Comparison of ENCODE assay signal across 9 cellular contexts in genomic region chr19:42241279-42241678, GRCh38. TPM values are rescaled to one million over a fixed set of nuclear protein-coding genes. Genes with fewer than 3 reads are reported as not detected.
DNase-seq lines count a peak whose midpoint lies in the region; ATAC-seq, FAIRE-seq and TF ChIP-seq lines count a peak whose summit lies in the region.
"Had no signal": no experiment of that assay in that cellular context is flagged by ENCODE, and none has a peak within 500 bp of the region (broad histone marks: within the 10 kb centered on the region; RNA-seq: fewer than 3 reads in every experiment).

No MANE protein-coding gene starts in this region.

- no peak overlapping the region for H2BK15ac ChIP-seq in H1 (ENCODE audit: low read length)

- no peak overlapping the region for H3K18ac ChIP-seq in H1 (ENCODE audit: extremely low read depth, low read length)

- TF ChIP-seq EP300 in H1 (IDR thresholded peaks at IDR 0.05; ENCODE audit: borderline replicate concordance in 1 of 2, low read depth in 2 of 2, low read length in 2 of 2): no peak

- FAIRE-seq in H1 (lab: Jason Lieb, UNC): no peak

- peaks cover 43 to 54% (median 51%) of the 10 kb centered on the region in 10 experiments for H3K4me1 ChIP-seq in BLaER1 treated with 17β-estradiol and CSF1 and Interleukin-3, amounts not matched to agents 10 nM and 100 nM
- peaks cover 0 to 7% (median 3%) of the 10 kb centered on the region in 4 experiments; a peak in 5 of 7 replicates for H3K4me1 ChIP-seq in H1 (replicated peaks in 1 of 4; ENCODE audit: control insufficient read depth in 3 of 4, insufficient read depth in 4 of 4, low read length in 3 of 4)

- no peak overlapping the region for H2BK12ac ChIP-seq in H1 (ENCODE audit: low read depth, low read length)

- TF ChIP-seq CTCF in NB4 (IDR thresholded peaks at IDR 0.05; ENCODE audit: low read depth, low read length) (no peak), H1 (IDR thresholded peaks at IDR 0.05; ENCODE audit: control extremely low read depth in 1 of 3, insufficient read depth in 1 of 3, low read depth in 1 of 3, low read length in 3 of 3) (no peak), neural crest cell (conservative IDR thresholded peaks at IDR 0.05) (no peak)

- WGBS in H1 (ENCODE audit: extremely low coverage in 1 of 2, insufficient coverage in 1 of 2, insufficient read length in 1 of 2, insufficient replicate concordance in 2 of 2, low coverage in 1 of 2, low lambda C conversion rate in 2 of 2, missing lambda C conversion rate in 1 of 2), 2 experiments: 95% methylated on average over 3 of the region's 3 CpGs; no CpG with 5 or more reads in 1 of the 2 experiments

- H3K79me2 ChIP-seq in H1 (ENCODE audit: control insufficient read depth in 1 of 2, insufficient read depth in 2 of 2, low read length in 2 of 2): peaks cover 0 to 16% of the 10 kb centered on the region in 2 experiments; a peak in 2 of 4 replicates

- POLR2A ChIA-PET in H1 (lab: Charles Lee; ENCODE audit: partially characterized antibody): interaction anchor here (1.0 to 5.0 kb wide), 5 partner anchors 9 to 38 kb away, joined by 3 to 23 read pairs (median 4); partner anchors contain the start of gene DEDD2

- H4K5ac ChIP-seq in H1 (ENCODE audit: insufficient read length, low read depth, low read length): no peak overlapping the region

- H4K20me1 ChIP-seq in BLaER1 treated with 17β-estradiol and CSF1 and Interleukin-3, amounts not matched to agents 10 nM and 100 nM: peaks cover 17 to 60% (median 48%) of the 10 kb centered on the region in 11 experiments; a peak in 19 of 22 replicates
- H4K20me1 ChIP-seq in H1 (replicated peaks in 1 of 2; ENCODE audit: control insufficient read depth in 1 of 2, insufficient read depth in 2 of 2, low read length in 2 of 2): peaks cover 4 to 6% of the 10 kb centered on the region in 2 experiments

- no peak overlapping the region for H3K56ac ChIP-seq in H1 (replicated peaks; ENCODE audit: insufficient read length, low read depth, low read length)

- no peaks in the 10 kb centered on the region for H3K27me3 ChIP-seq in BLaER1 treated with 17β-estradiol and CSF1 and Interleukin-3, amounts not matched to agents 10 nM and 100 nM
- no peaks in the 10 kb centered on the region; a peak in 1 of 7 replicates for H3K27me3 ChIP-seq in H1 (replicated peaks in 1 of 4; ENCODE audit: control insufficient read depth in 3 of 4, extremely low read depth in 1 of 4, insufficient read depth in 3 of 4, low read length in 3 of 4)

- H3K36me3 ChIP-seq in BLaER1 treated with 17β-estradiol and CSF1 and Interleukin-3, amounts not matched to agents 10 nM and 100 nM: peaks cover 19 to 47% (median 39%) of the 10 kb centered on the region in 11 experiments
- H3K36me3 ChIP-seq in H1 (ENCODE audit: control insufficient read depth in 2 of 4, insufficient read depth in 4 of 4, low read length in 3 of 4): peaks cover 3 to 11% (median 7%) of the 10 kb centered on the region in 4 experiments; a peak in 6 of 8 replicates

- H3K4me1 Mint-ChIP-seq in neural crest cell: peaks cover 54% of the 10 kb centered on the region

- peaks cover 5% of the 10 kb centered on the region; the same call in 1 of the 2 replicates for H3K79me1 ChIP-seq in H1 (ENCODE audit: low read depth, low read length)

- no peak for ATAC-seq in activated CD4-positive, CD25-positive, alpha-beta regulatory T cell treated with anti-CD3 and anti-CD28 coated beads, Interleukin-2, amount 50 U/mL, for 24 hours
- ATAC-seq in HG02623 (IDR thresholded peaks at IDR 0.05; ENCODE audit: unreplicated experiment) (no peak), HG03108 (IDR thresholded peaks at IDR 0.05; ENCODE audit: unreplicated experiment) (no peak)

- no peak overlapping the region for H3K27ac Mint-ChIP-seq in neural crest cell (ENCODE audit: unreplicated experiment)

- peaks cover 7% of the 10 kb centered on the region for H3K23me2 ChIP-seq in H1 (ENCODE audit: low read depth, low read length)

- H3K4ac ChIP-seq in H1 (replicated peaks; ENCODE audit: insufficient read length, low read depth, low read length): no peak overlapping the region

- TF ChIP-seq POLR2A in NB4 (IDR thresholded peaks at IDR 0.05; ENCODE audit: extremely low read depth, insufficient read length): no peak
- no peak for TF ChIP-seq POLR2A in H1 (IDR thresholded peaks at IDR 0.05; ENCODE audit: control extremely low read depth in 1 of 2, low read depth in 2 of 2, low read length in 2 of 2)

- no peak overlapping the region for H3K23ac ChIP-seq in H1 (ENCODE audit: insufficient read length)

- no peaks in the 10 kb centered on the region for H3K9me3 Mint-ChIP-seq in neural crest cell

- peak overlapping the region; percentile 92 for H3K4me3 Mint-ChIP-seq in neural crest cell

- no peak overlapping the region for H4K91ac ChIP-seq in H1 (replicated peaks; ENCODE audit: insufficient read length, low read length)

- H3K4me3 ChIP-seq in BLaER1 treated with 17β-estradiol and CSF1 and Interleukin-3, amounts not matched to agents 10 nM and 100 nM: peak overlapping the region; percentile 87 to 98 (median 90)
- peak overlapping the region; percentile 94 for H3K4me3 ChIP-seq in NB4 (ENCODE audit: low read depth, low read length)
- H3K4me3 ChIP-seq in H1 (ENCODE audit: extremely low read depth in 1 of 4, insufficient read depth in 2 of 4, low read depth in 3 of 4, low read length in 4 of 4): peak overlapping the region; percentile 81 to 90 (median 85); a peak in 6 of 8 replicates

- CTCF ChIA-PET in H1 (lab: Charles Lee; ENCODE audit: partially characterized antibody): interaction anchor here (1.0 to 11.8 kb wide), 8 partner anchors 11 to 133 kb away, joined by 3 to 155 read pairs (median 4); partner anchors contain the start of gene ZNF526

- no peak overlapping the region for H2BK5ac ChIP-seq in H1 (ENCODE audit: low read depth, low read length)

- H3K9ac ChIP-seq in BLaER1 treated with 17β-estradiol and CSF1 and Interleukin-3, amounts not matched to agents 10 nM and 100 nM: peak overlapping the region; percentile 95 to 99 (median 97)
- 0 out of 7 replicates have a peak overlapping the region, but pooled peaks of 1 of the 4 experiments have one; percentile 89 for H3K9ac ChIP-seq in H1 (replicated peaks in 1 of 4; ENCODE audit: extremely low read depth in 1 of 4, low read depth in 3 of 4, low read length in 3 of 4)

- H2AFZ ChIP-seq in H1 (ENCODE audit: low read length): no peak overlapping the region

- DNase-seq in NB4 (ENCODE audit: low read depth): no peak
- DNase-seq in H1 (ENCODE audit: low read depth in 1 of 2, low spot score in 2 of 2): no peak
- no peak for DNase-seq in neural crest cell (ENCODE audit: low read depth, low spot score)
- DNase-seq in NCI-H1694 treated with DMSO at 0.1 percent for 48 hours (lab: John Stamatoyannopoulos, UW): no peak
- DNase-seq: stimulated activated CD4-positive, alpha-beta T cell treated with anti-CD3 and anti-CD28 coated beads, Interleukin-1b, Interleukin-23, amount 100 ng/mL, for 48 hours had no signal

- no peak overlapping the region for H3K14ac ChIP-seq in H1 (ENCODE audit: insufficient read length)

- peaks cover 16% of the 10 kb centered on the region for H3K27me3 Mint-ChIP-seq in neural crest cell (ENCODE audit: low read depth)

- no peak overlapping the region for H4K8ac ChIP-seq in H1 (ENCODE audit: extremely low read depth, insufficient read depth, low read length)

- no peak overlapping the region for H2AK5ac ChIP-seq in H1 (ENCODE audit: low read depth, low read length)

- H3K36me3 Mint-ChIP-seq in neural crest cell (ENCODE audit: low read depth): peaks cover 7% of the 10 kb centered on the region

- H2BK120ac ChIP-seq in H1 (replicated peaks; ENCODE audit: low read depth, low read length): no peak overlapping the region

- no peak for TF ChIP-seq RAD21 in H1 (IDR thresholded peaks at IDR 0.05 in 1 of 2, conservative IDR thresholded peaks at IDR 0.05 in 1 of 2; ENCODE audit: low read depth in 2 of 2, low read length in 2 of 2)

- peak overlapping the region; percentile 82 to 98 (median 95) for H3K4me2 ChIP-seq in BLaER1 treated with 17β-estradiol and CSF1 and Interleukin-3, amounts not matched to agents 10 nM and 100 nM
- H3K4me2 ChIP-seq in H1 (ENCODE audit: insufficient read depth in 1 of 2, low read depth in 2 of 2, low read length in 2 of 2): peak overlapping the region; percentile 66 to 77

- no peak overlapping the region for H2BK20ac ChIP-seq in H1 (ENCODE audit: low read length)

- no peaks in the 10 kb centered on the region for H3K9me3 ChIP-seq in BLaER1 treated with 17β-estradiol and CSF1 and Interleukin-3, amounts not matched to agents 10 nM and 100 nM (replicated peaks in 1 of 11)
- H3K9me3 ChIP-seq in H1 (ENCODE audit: insufficient read depth in 2 of 2, low read depth in 1 of 2, low read length in 1 of 2): no peaks in the 10 kb centered on the region

- H3K27ac ChIP-seq in BLaER1 treated with 17β-estradiol and CSF1 and Interleukin-3, amounts not matched to agents 10 nM and 100 nM: peak overlapping the region in 9 of 11 experiments; percentile 88 to 96 (median 92); a peak in 18 of 22 replicates
- no peak overlapping the region for H3K27ac ChIP-seq in H1 (ENCODE audit: low read depth, low read length)

RNA-seq across cellular contexts. Expression of gene GSK3A, which starts 1.1 kb away (rescaled TPM):
- total RNA-seq in H1 (2021; fragmentation: NEBNext Ultra II Directional; extraction: Animal tissue kit (Norgen Biotek cat#: 25700)): 54.9 and 55.3 TPM in 2 replicates
- polyA plus RNA-seq in H1 (2011; rRNA removed): 84.0 and 89.0 TPM in 2 replicates
- polyA plus RNA-seq in H1 (2011; cell fraction: cytosol; rRNA removed): 50.8 TPM
- 64.5 TPM for polyA plus RNA-seq in H1 (2011; cell fraction: nucleus; rRNA removed)
- 47.7 to 66.9 TPM (median 65.1 TPM) in 4 replicates for polyA plus RNA-seq in H1 (2012, experiment 1 of 2)
- polyA plus RNA-seq in H1 (2012, experiment 2 of 2): 72.4 TPM
- 70.7 TPM for polyA plus RNA-seq in H1 (2013, experiment 1 of 2)
- 64.0 TPM for polyA plus RNA-seq in H1 (2013, experiment 2 of 2)
- 33.0 and 46.2 TPM in 2 replicates for polyA minus RNA-seq in H1 (2011; rRNA and poly(A)+ RNA removed)
- 23.0 TPM for polyA minus RNA-seq in H1 (2011; cell fraction: cytosol; rRNA and poly(A)+ RNA removed)
- polyA minus RNA-seq in H1 (2011; cell fraction: nucleus; rRNA and poly(A)+ RNA removed): 13.5 TPM
- total RNA-seq in neural crest cell: 66.1 and 68.0 TPM in 2 replicates

RNA-seq across cellular contexts. Expression of gene ERF, which starts 13.6 kb away (rescaled TPM):
- total RNA-seq in H1 (2021; fragmentation: NEBNext Ultra II Directional; extraction: Animal tissue kit (Norgen Biotek cat#: 25700)): 62.7 and 73.9 TPM in 2 replicates
- polyA plus RNA-seq in H1 (2011; rRNA removed): 43.7 and 67.6 TPM in 2 replicates
- polyA plus RNA-seq in H1 (2011; cell fraction: cytosol; rRNA removed): 45.9 TPM
- polyA plus RNA-seq in H1 (2011; cell fraction: nucleus; rRNA removed): 144 TPM
- 39.2 to 53.3 TPM (median 50.3 TPM) in 4 replicates for polyA plus RNA-seq in H1 (2012, experiment 1 of 2)
- 34.9 TPM for polyA plus RNA-seq in H1 (2012, experiment 2 of 2)
- 40.5 TPM for polyA plus RNA-seq in H1 (2013, experiment 1 of 2)
- polyA plus RNA-seq in H1 (2013, experiment 2 of 2): 40.3 TPM
- polyA minus RNA-seq in H1 (2011; rRNA and poly(A)+ RNA removed): 20.2 and 23.3 TPM in 2 replicates
- 39.0 TPM for polyA minus RNA-seq in H1 (2011; cell fraction: cytosol; rRNA and poly(A)+ RNA removed)
- polyA minus RNA-seq in H1 (2011; cell fraction: nucleus; rRNA and poly(A)+ RNA removed): 34.2 TPM
- total RNA-seq in neural crest cell: 102 and 105 TPM in 2 replicates

RNA-seq across cellular contexts. Expression of gene ZNF526, which starts 21.2 kb away (rescaled TPM):
- total RNA-seq in H1 (2021; fragmentation: NEBNext Ultra II Directional; extraction: Animal tissue kit (Norgen Biotek cat#: 25700)): 13.5 and 14.1 TPM in 2 replicates
- 8.4 and 10.0 TPM in 2 replicates for polyA plus RNA-seq in H1 (2011; rRNA removed)
- 5.9 TPM for polyA plus RNA-seq in H1 (2011; cell fraction: cytosol; rRNA removed)
- 8.1 TPM for polyA plus RNA-seq in H1 (2011; cell fraction: nucleus; rRNA removed)
- polyA plus RNA-seq in H1 (2012, experiment 1 of 2): 8.9 to 13.4 TPM (median 11.7 TPM) in 4 replicates
- polyA plus RNA-seq in H1 (2012, experiment 2 of 2): 12.1 TPM
- 5.9 TPM for polyA plus RNA-seq in H1 (2013, experiment 1 of 2)
- 5.6 TPM for polyA plus RNA-seq in H1 (2013, experiment 2 of 2)
- polyA minus RNA-seq in H1 (2011; rRNA and poly(A)+ RNA removed): 17.3 and 18.5 TPM in 2 replicates
- 9.7 TPM for polyA minus RNA-seq in H1 (2011; cell fraction: cytosol; rRNA and poly(A)+ RNA removed)
- polyA minus RNA-seq in H1 (2011; cell fraction: nucleus; rRNA and poly(A)+ RNA removed): 13.3 TPM
- 18.4 and 24.2 TPM in 2 replicates for total RNA-seq in neural crest cell

RNA-seq across cellular contexts. Expression of gene DEDD2, which starts 23.8 kb away (rescaled TPM):
- 32.6 and 37.8 TPM in 2 replicates for total RNA-seq in H1 (2021; fragmentation: NEBNext Ultra II Directional; extraction: Animal tissue kit (Norgen Biotek cat#: 25700))
- 65.0 and 74.3 TPM in 2 replicates for polyA plus RNA-seq in H1 (2011; rRNA removed)
- polyA plus RNA-seq in H1 (2011; cell fraction: cytosol; rRNA removed): 64.5 TPM
- 52.0 TPM for polyA plus RNA-seq in H1 (2011; cell fraction: nucleus; rRNA removed)
- 29.1 to 44.2 TPM (median 37.3 TPM) in 4 replicates for polyA plus RNA-seq in H1 (2012, experiment 1 of 2)
- polyA plus RNA-seq in H1 (2012, experiment 2 of 2): 36.5 TPM
- polyA plus RNA-seq in H1 (2013, experiment 1 of 2): 20.7 TPM
- 22.1 TPM for polyA plus RNA-seq in H1 (2013, experiment 2 of 2)
- polyA minus RNA-seq in H1 (2011; rRNA and poly(A)+ RNA removed): 22.7 and 27.2 TPM in 2 replicates
- polyA minus RNA-seq in H1 (2011; cell fraction: cytosol; rRNA and poly(A)+ RNA removed): 19.7 TPM
- polyA minus RNA-seq in H1 (2011; cell fraction: nucleus; rRNA and poly(A)+ RNA removed): 20.2 TPM
- total RNA-seq in neural crest cell: 20.6 and 21.5 TPM in 2 replicates

RNA-seq across cellular contexts. Expression of gene CIC, which starts 27.8 kb away (rescaled TPM):
- total RNA-seq in H1 (2021; fragmentation: NEBNext Ultra II Directional; extraction: Animal tissue kit (Norgen Biotek cat#: 25700)): 43.6 and 48.4 TPM in 2 replicates
- 13.2 and 23.1 TPM in 2 replicates for polyA plus RNA-seq in H1 (2011; rRNA removed)
- 12.9 TPM for polyA plus RNA-seq in H1 (2011; cell fraction: cytosol; rRNA removed)
- polyA plus RNA-seq in H1 (2011; cell fraction: nucleus; rRNA removed): 85.4 TPM
- 26.5 to 45.2 TPM (median 39.7 TPM) in 4 replicates for polyA plus RNA-seq in H1 (2012, experiment 1 of 2)
- 24.2 TPM for polyA plus RNA-seq in H1 (2012, experiment 2 of 2)
- polyA plus RNA-seq in H1 (2013, experiment 1 of 2): 28.3 TPM
- polyA plus RNA-seq in H1 (2013, experiment 2 of 2): 27.0 TPM
- 3.7 and 5.1 TPM in 2 replicates for polyA minus RNA-seq in H1 (2011; rRNA and poly(A)+ RNA removed)
- polyA minus RNA-seq in H1 (2011; cell fraction: cytosol; rRNA and poly(A)+ RNA removed): 18.2 TPM
- 17.1 TPM for polyA minus RNA-seq in H1 (2011; cell fraction: nucleus; rRNA and poly(A)+ RNA removed)
- 91.6 and 93.4 TPM in 2 replicates for total RNA-seq in neural crest cell
